In genomic region chr3:61896251-61896650, GRCh38 we compare ENCODE assay signal across 17 cellular contexts.
A peak's percentile ranks its signal among the peaks of the same experiment; 100 is the strongest.
DNase-seq lines count a peak whose midpoint lies in the region; ATAC-seq, FAIRE-seq and TF ChIP-seq lines count a peak whose summit lies in the region.
"Had no signal": no experiment of that assay in that cellular context is flagged by ENCODE, and none has a peak within 500 bp of the region (broad histone marks: within the 10 kb centered on the region; RNA-seq: fewer than 3 reads in every experiment).

No MANE protein-coding gene starts in this region.

- BruUV-seq in HepG2 (replicated peaks; lab: Mats Ljungman, UMichigan), result no TSS peak

- H3K79me2 ChIP-seq in HepG2 (ENCODE audit: insufficient read depth, low read length), result no peaks in the 10 kb centered on the region

- H3K9ac ChIP-seq in liver (ENCODE audit: low read depth in 1 of 2, low read length in 2 of 2), result no peak overlapping the region
- H3K9ac ChIP-seq in HepG2 (ENCODE audit: insufficient read depth, low read depth, low read length), result no peak overlapping the region
- H3K9ac ChIP-seq: BLaER1, GM23248 had no signal

- TF ChIP-seq CTCF in liver (IDR thresholded peaks at IDR 0.05; ENCODE audit: low read depth, low read length, missing input control) (no peak), HepG2 (CRISPR knock-in tag; IDR thresholded peaks at IDR 0.05) (no peak), RWPE2 (IDR thresholded peaks at IDR 0.05; ENCODE audit: poor library complexity, severe bottlenecking) (no peak), right lobe of liver (IDR thresholded peaks at IDR 0.05) (no peak)

- no peak overlapping the region for H3K4me2 ChIP-seq in HepG2 (ENCODE audit: low read depth, low read length)
- H3K4me2 ChIP-seq: BLaER1 had no signal

- H3K36me3 ChIP-seq in liver (ENCODE audit: control insufficient read depth in 4 of 4, insufficient read depth in 3 of 4, low read depth in 1 of 4, low read length in 3 of 4), result no peaks in the 10 kb centered on the region
- H3K36me3 ChIP-seq in HepG2 (replicated peaks in 1 of 2; ENCODE audit: control insufficient read depth in 1 of 2, insufficient read depth in 2 of 2, low read length in 2 of 2), result no peaks in the 10 kb centered on the region
- no peaks in the 10 kb centered on the region for H3K36me3 ChIP-seq in RWPE2 (ENCODE audit: low read depth)
- H3K36me3 ChIP-seq in right lobe of liver, result no peaks in the 10 kb centered on the region
- H3K36me3 ChIP-seq: BLaER1 had no signal

- TF ChIP-seq POLR2A in HepG2 (IDR thresholded peaks at IDR 0.05; ENCODE audit: insufficient read depth in 1 of 2, low read depth in 2 of 2, low read length in 2 of 2) (no peak), right lobe of liver (IDR thresholded peaks at IDR 0.05) (no peak)

- TF ChIP-seq EP300 in HepG2 (IDR thresholded peaks at IDR 0.05; ENCODE audit: low read depth in 2 of 2, low read length in 2 of 2) (no peak), HepG2 (CRISPR knock-in tag; IDR thresholded peaks at IDR 0.05; ENCODE audit: borderline replicate concordance) (no peak)

- peak; percentile 5 to 14 for TF ChIP-seq RAD21 in liver (IDR thresholded peaks at IDR 0.05)
- TF ChIP-seq RAD21 in HepG2 (CRISPR knock-in tag; IDR thresholded peaks at IDR 0.05), result no peak

- H3K27me3 ChIP-seq in liver (ENCODE audit: control insufficient read depth in 4 of 4, insufficient read depth in 4 of 4, low read length in 3 of 4), result no peaks in the 10 kb centered on the region
- H3K27me3 ChIP-seq in HepG2 (ENCODE audit: control insufficient read depth in 1 of 2, insufficient read depth in 2 of 2, low read length in 2 of 2), result no peaks in the 10 kb centered on the region
- no peaks in the 10 kb centered on the region for H3K27me3 ChIP-seq in RWPE2 (ENCODE audit: insufficient read depth, poor library complexity, severe bottlenecking)
- H3K27me3 ChIP-seq in right lobe of liver, result no peaks in the 10 kb centered on the region
- H3K27me3 ChIP-seq: BLaER1 had no signal

- DNase-seq in HepG2 (ENCODE audit: low spot score), result no peak
- DNase-seq in RWPE2 (ENCODE audit: low spot score), result no peak
- DNase-seq in right lobe of liver, result no peak
- DNase-seq in NCI-H1092 treated with DMSO at 0.1 percent for 48 hours (lab: John Stamatoyannopoulos, UW), result no peak
- no peak for DNase-seq in foreskin melanocyte
- DNase-seq in epidermal melanocyte (ENCODE audit: insufficient read length, low spot score), result no peak
- DNase-seq: 8988T; AML-193; Caco-2; CD8-positive, alpha-beta memory T cell; DND-41; GF-D8; GM23248 had no signal

- CTCF ChIA-PET in HepG2 (lab: Yijun Ruan, JAX; ENCODE audit: low intra/inter-chr PET ratio, low total read pairs), result no interaction called here

- no peak for FAIRE-seq in HepG2 (lab: Jason Lieb, UNC)
- FAIRE-seq: GM19239, H54 had no signal

- POLR2A ChIA-PET in HepG2 (lab: Yijun Ruan, JAX), result no interaction called here

- in situ Hi-C loops in HepG2 (cut with HindIII; ENCODE audit: extremely low pct_ligation_motif_present, low pct_unique_long_range_greater_than_20kb), result no loop called here

- intact Hi-C loops in HepG2 (cut with micrococcal nuclease; ENCODE audit: unreplicated experiment), result no loop called here
- intact Hi-C loops in right lobe of liver (cut with DNase I), result no loop called here

- WGBS in liver, result 33% methylated on average over 2 of the region's 2 CpGs
- WGBS in HepG2 (ENCODE audit: low lambda C conversion rate), result 98% methylated on average over 2 of the region's 2 CpGs
- WGBS in right lobe of liver (ENCODE audit: insufficient coverage, low coverage, low lambda C conversion rate, missing lambda C conversion rate), result 31% methylated on average over 2 of the region's 2 CpGs

- H3K4me1 ChIP-seq in liver (ENCODE audit: control insufficient read depth in 4 of 4, insufficient read depth in 4 of 4, low read length in 3 of 4) (peaks cover 6 to 15% (median 11%) of the 10 kb centered on the region in 4 donors), HepG2 (ENCODE audit: insufficient read depth, low read length) (no peaks in the 10 kb centered on the region), RWPE2 (ENCODE audit: insufficient read depth, poor library complexity, severe bottlenecking) (peaks cover 24% of the 10 kb centered on the region), right lobe of liver (peaks cover 0 to 36% (median 5%) of the 10 kb centered on the region in 4 donors)

- ATAC-seq in HepG2 (no peak), RWPE2 (ENCODE audit: low read depth) (no peak), right lobe of liver (peak; percentile 58 to 83 (median 79))

- H3K9me3 ChIP-seq in liver (ENCODE audit: control insufficient read depth in 4 of 4, low read length in 3 of 4), result no peaks in the 10 kb centered on the region
- no peaks in the 10 kb centered on the region for H3K9me3 ChIP-seq in HepG2 (ENCODE audit: low read length)
- H3K9me3 ChIP-seq in RWPE2 (ENCODE audit: severe bottlenecking), result no peaks in the 10 kb centered on the region
- H3K9me3 ChIP-seq in right lobe of liver, result no peaks in the 10 kb centered on the region
- H3K9me3 ChIP-seq: BLaER1, Caco-2 had no signal

- no peaks in the 10 kb centered on the region for H4K20me1 ChIP-seq in HepG2 (ENCODE audit: insufficient read depth, low read length)
- H4K20me1 ChIP-seq: BLaER1 had no signal

- H2AFZ ChIP-seq in HepG2 (ENCODE audit: low read length), result no peak overlapping the region
- H2AFZ ChIP-seq: GM23248 had no signal

- H3K27ac ChIP-seq in liver (ENCODE audit: low read depth in 1 of 2, low read length in 2 of 2) (no peak overlapping the region), HepG2 (ENCODE audit: extremely low read length, insufficient read depth, low read length) (no peak overlapping the region), RWPE2 (ENCODE audit: poor library complexity, severe bottlenecking) (peak overlapping the region; percentile 29), right lobe of liver (no peak overlapping the region)
- H3K27ac ChIP-seq: BLaER1, GM23248 had no signal

- no peak overlapping the region for H3K4me3 ChIP-seq in liver (ENCODE audit: low read depth in 1 of 3, low read length in 3 of 3)
- H3K4me3 ChIP-seq in HepG2 (replicated peaks in 1 of 3; ENCODE audit: insufficient read depth in 1 of 3, low read depth in 2 of 3, low read length in 3 of 3), result no peak overlapping the region
- H3K4me3 ChIP-seq in RWPE2 (ENCODE audit: severe bottlenecking), result no peak overlapping the region
- H3K4me3 ChIP-seq in right lobe of liver, result no peak overlapping the region
- H3K4me3 ChIP-seq: BLaER1, GM23248 had no signal

TF ChIP-seq in liver, 16 proteins besides CTCF, POLR2A, EP300 and RAD21 (continues in another document):
- TF ChIP-seq HNF4A (conservative IDR thresholded peaks at IDR 0.05) (peak; percentile 9 to 38), TAF1 (conservative IDR thresholded peaks at IDR 0.05) (no peak), SP1 (IDR thresholded peaks at IDR 0.05) (peak; percentile 45), RXRA (IDR thresholded peaks at IDR 0.05) (peak; percentile 66 to 71), GABPA (IDR thresholded peaks at IDR 0.05 in 1 of 2, conservative IDR thresholded peaks at IDR 0.05 in 1 of 2) (no peak)
- TF ChIP-seq, protein P1, sequence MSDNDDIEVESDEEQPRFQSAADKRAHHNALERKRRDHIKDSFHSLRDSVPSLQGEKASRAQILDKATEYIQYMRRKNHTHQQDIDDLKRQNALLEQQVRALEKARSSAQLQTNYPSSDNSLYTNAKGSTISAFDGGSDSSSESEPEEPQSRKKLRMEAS (IDR thresholded peaks at IDR 0.05), result no peak

TF ChIP-seq in HepG2, 621 proteins besides CTCF, POLR2A, EP300 and RAD21:
- TF ChIP-seq HNF4G (IDR thresholded peaks at IDR 0.05; ENCODE audit: borderline replicate concordance, low read depth, low read length), result no peak
- no peak for TF ChIP-seq HNF4G (CRISPR knock-in tag; IDR thresholded peaks at IDR 0.05; ENCODE audit: borderline replicate concordance, low read depth)
- no peak for TF ChIP-seq TMF1 (CRISPR knock-in tag; IDR thresholded peaks at IDR 0.05; ENCODE audit: low read depth)
- TF ChIP-seq PRMT3 (CRISPR knock-in tag; IDR thresholded peaks at IDR 0.05; ENCODE audit: borderline replicate concordance, low read depth), result no peak
- TF ChIP-seq ZNF672 (CRISPR knock-in tag; IDR thresholded peaks at IDR 0.05), result no peak
- no peak for TF ChIP-seq YEATS2 (CRISPR knock-in tag; IDR thresholded peaks at IDR 0.05; ENCODE audit: borderline replicate concordance)
- TF ChIP-seq, protein P2, sequence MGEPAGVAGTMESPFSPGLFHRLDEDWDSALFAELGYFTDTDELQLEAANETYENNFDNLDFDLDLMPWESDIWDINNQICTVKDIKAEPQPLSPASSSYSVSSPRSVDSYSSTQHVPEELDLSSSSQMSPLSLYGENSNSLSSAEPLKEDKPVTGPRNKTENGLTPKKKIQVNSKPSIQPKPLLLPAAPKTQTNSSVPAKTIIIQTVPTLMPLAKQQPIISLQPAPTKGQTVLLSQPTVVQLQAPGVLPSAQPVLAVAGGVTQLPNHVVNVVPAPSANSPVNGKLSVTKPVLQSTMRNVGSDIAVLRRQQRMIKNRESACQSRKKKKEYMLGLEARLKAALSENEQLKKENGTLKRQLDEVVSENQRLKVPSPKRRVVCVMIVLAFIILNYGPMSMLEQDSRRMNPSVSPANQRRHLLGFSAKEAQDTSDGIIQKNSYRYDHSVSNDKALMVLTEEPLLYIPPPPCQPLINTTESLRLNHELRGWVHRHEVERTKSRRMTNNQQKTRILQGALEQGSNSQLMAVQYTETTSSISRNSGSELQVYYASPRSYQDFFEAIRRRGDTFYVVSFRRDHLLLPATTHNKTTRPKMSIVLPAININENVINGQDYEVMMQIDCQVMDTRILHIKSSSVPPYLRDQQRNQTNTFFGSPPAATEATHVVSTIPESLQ (CRISPR knock-in tag; conservative IDR thresholded peaks at IDR 0.05), result no peak
- no peak for TF ChIP-seq ZFP1 (CRISPR knock-in tag; IDR thresholded peaks at IDR 0.05)
- TF ChIP-seq IRF2 (CRISPR knock-in tag; IDR thresholded peaks at IDR 0.05), result no peak
- no peak for TF ChIP-seq KAT8 (CRISPR knock-in tag; IDR thresholded peaks at IDR 0.05)
- no peak for TF ChIP-seq ZNF777 (CRISPR knock-in tag; IDR thresholded peaks at IDR 0.05)
- no peak for TF ChIP-seq RCOR2 (CRISPR knock-in tag; IDR thresholded peaks at IDR 0.05)
- no peak for TF ChIP-seq AKAP8 (CRISPR knock-in tag; IDR thresholded peaks at IDR 0.05)
TF ChIP-seq in HepG2: peak in this region for 0.

Comparison
In these comparisons a context has a peak if more than half of its experiments do, and no peak if none do; other contexts are left out.
1. ATAC-seq: peak in right lobe of liver (4 of 4); none in HepG2 (single experiment) and RWPE2 (single experiment).